Comparison of ENCODE assay signal across 16 cellular contexts in the genomic region with DNA sequence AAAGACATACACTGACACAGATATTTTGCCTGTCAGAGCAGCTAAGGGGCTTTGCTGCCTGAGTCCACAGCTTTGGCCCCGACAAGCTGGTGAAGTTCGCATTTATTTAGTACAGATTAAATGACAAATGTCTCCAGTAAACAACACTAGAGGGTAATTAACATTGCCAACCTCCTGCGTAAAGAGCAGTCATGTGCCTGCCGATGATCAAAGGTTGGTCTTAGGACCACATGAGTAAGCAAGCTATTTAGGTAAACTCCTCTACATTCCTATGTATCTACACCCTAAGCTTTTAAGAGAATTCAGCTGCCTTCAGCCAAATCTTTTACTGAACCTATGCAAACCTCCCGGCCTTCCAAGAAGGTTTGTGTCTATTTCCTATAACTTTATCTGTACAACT.
"Had no signal": no experiment of that assay in that cellular context is flagged by ENCODE, and none has a peak within 500 bp of the region (broad histone marks: within the 10 kb centered on the region; RNA-seq: fewer than 3 reads in every experiment).

No MANE protein-coding gene starts in this region.

- H2AFZ ChIP-seq: hepatocyte had no signal

- DNase-seq: dermis blood vessel endothelial cell; erythroblast; foreskin keratinocyte; mammary epithelial cell; natural killer cell; occipital lobe; retina; small intestine; stimulated activated CD4-positive, alpha-beta T cell treated with anti-CD3 and anti-CD28 coated beads, Interleukin-12 subunit alpha, Interleukin-12 subunit beta, amount 100 ng/mL, for 4 hours; stimulated activated naive CD4-positive, alpha-beta T cell; stomach; transverse colon had no signal

- H3K4me3 Mint-ChIP-seq: natural killer cell had no signal

- H3K36me3 ChIP-seq: prostate gland, stomach, thoracic aorta, transverse colon had no signal

- H3K9me3 ChIP-seq: prostate gland, stomach, thoracic aorta had no signal

- H3K36me3 Mint-ChIP-seq: natural killer cell had no signal

- H3K27ac ChIP-seq: foreskin keratinocyte, hepatocyte, parathyroid adenoma, prostate gland, stomach, thoracic aorta, transverse colon had no signal

- H3K4me2 ChIP-seq: hepatocyte had no signal

- H3K79me2 ChIP-seq: hepatocyte, parathyroid adenoma had no signal

- H3K9me3 Mint-ChIP-seq: natural killer cell had no signal

- ATAC-seq: foreskin keratinocyte, natural killer cell had no signal

- H3K9ac ChIP-seq: parathyroid adenoma had no signal

- H3K4me1 Mint-ChIP-seq: natural killer cell had no signal

- H3K4me3 ChIP-seq: hepatocyte, prostate gland, stomach, thoracic aorta, transverse colon had no signal

- H3K27ac Mint-ChIP-seq: natural killer cell had no signal

- H3K4me1 ChIP-seq: foreskin keratinocyte, prostate gland had no signal

- H3K27me3 ChIP-seq: hepatocyte, stomach, transverse colon had no signal
